Comparison of ENCODE assay signal across 23 cellular contexts in the genomic region with DNA sequence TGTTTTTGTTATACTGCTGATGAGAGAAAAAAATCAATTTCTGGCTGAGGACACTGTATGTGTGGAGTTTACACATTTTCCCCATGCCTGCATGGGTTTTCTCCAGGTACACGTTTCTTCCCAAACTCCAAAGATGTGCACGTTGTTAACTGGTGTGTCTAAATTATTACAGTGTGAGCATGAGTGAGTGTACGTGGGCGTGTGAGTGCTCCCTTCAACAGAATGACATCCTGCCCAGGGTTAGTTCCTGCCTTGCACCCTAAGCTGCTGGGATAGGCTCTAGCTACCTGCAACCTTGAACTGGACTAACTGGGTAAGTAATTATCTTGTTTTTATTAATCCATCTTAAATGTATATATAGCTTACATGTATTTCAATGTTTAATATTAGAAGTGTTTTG. TPM values are rescaled to one million over a fixed set of nuclear protein-coding genes. Genes with fewer than 3 reads are reported as not detected.
DNase-seq lines count a peak whose midpoint lies in the region; ATAC-seq and TF ChIP-seq lines count a peak whose summit lies in the region.
"Had no signal": no experiment of that assay in that cellular context is flagged by ENCODE, and none has a peak within 500 bp of the region (broad histone marks: within the 10 kb centered on the region; RNA-seq: fewer than 3 reads in every experiment).

No MANE protein-coding gene starts in this region.

- H3K27me3 ChIP-seq in DND-41 (ENCODE audit: insufficient read depth, low read length, poor library complexity) (no peaks in the 10 kb centered on the region), neuronal stem cell (ENCODE audit: control insufficient read depth in 3 of 3, insufficient read depth in 3 of 3, low read depth in 1 of 3, low read length in 3 of 3) (no peaks in the 10 kb centered on the region)
- H3K27me3 ChIP-seq: dorsolateral prefrontal cortex, ovary had no signal

- peaks cover 33% of the 10 kb centered on the region for H4K20me1 ChIP-seq in DND-41 (ENCODE audit: insufficient read depth, low read length)

- H3K27me3 Mint-ChIP-seq in activated CD8-positive, alpha-beta memory T cell treated with anti-CD3 and anti-CD28 coated beads, Interleukin-2, amount 10 ng/mL, durations not matched to agents 7 days and 5 days: no peaks in the 10 kb centered on the region
- no peaks in the 10 kb centered on the region for H3K27me3 Mint-ChIP-seq in activated T-helper 17 cell treated with anti-CD3 and anti-CD28 coated beads, Interleukin-2, amount 50 U/mL, for 72 hours
- H3K27me3 Mint-ChIP-seq in memory B cell: no peaks in the 10 kb centered on the region
- H3K27me3 Mint-ChIP-seq: stimulated activated memory B cell treated with anti-CD40 and anti-IgM and Interleukin-4, amounts not matched to agents 10 μg/mL and 1 μg/mL and 100 μg/mL, for 72 hours had no signal

- H3K9ac ChIP-seq in DND-41 (ENCODE audit: low read depth, low read length) (no peak overlapping the region), neuronal stem cell (ENCODE audit: low read depth, low read length, poor library complexity) (no peak overlapping the region)

- DNase-seq in activated CD8-positive, alpha-beta memory T cell treated with anti-CD3 and anti-CD28 coated beads, Interleukin-2, amount 50 U/mL, for 4 hours: peak; percentile 36
- DNase-seq in activated CD8-positive, alpha-beta memory T cell treated with anti-CD3 and anti-CD28 coated beads, Interleukin-2, amount 10 ng/mL, durations not matched to agents 7 days and 5 days: no peak
- DNase-seq in DND-41: no peak
- DNase-seq in memory B cell (ENCODE audit: low spot score in 2 of 2): no peak
- no peak for DNase-seq in neuronal stem cell (ENCODE audit: low spot score)
- DNase-seq: ACHN, amygdala, dorsolateral prefrontal cortex, foreskin melanocyte, GDM1, NCI-H2171, NCI-H526 treated with DMSO at 0.1 percent for 48 hours, ovary, right cardiac atrium had no signal

- H3K4me1 Mint-ChIP-seq in activated CD8-positive, alpha-beta memory T cell treated with anti-CD3 and anti-CD28 coated beads, Interleukin-2, amount 10 ng/mL, durations not matched to agents 7 days and 5 days: peaks cover 52% of the 10 kb centered on the region
- H3K4me1 Mint-ChIP-seq in activated T-helper 17 cell treated with anti-CD3 and anti-CD28 coated beads, Interleukin-2, amount 50 U/mL, for 72 hours: peaks cover 54% of the 10 kb centered on the region
- H3K4me1 Mint-ChIP-seq in memory B cell: peaks cover 52% of the 10 kb centered on the region

- no peak overlapping the region for H2BK12ac ChIP-seq in neuronal stem cell (ENCODE audit: low read length)

- H3K27ac ChIP-seq in DND-41 (ENCODE audit: low read length) (no peak overlapping the region), neuronal stem cell (replicated peaks; ENCODE audit: low read length) (no peak overlapping the region)
- H3K27ac ChIP-seq: C4-2B, dorsolateral prefrontal cortex, epithelial cell of prostate, HL-60, ovary, thoracic aorta had no signal

- H4K91ac ChIP-seq in neuronal stem cell (ENCODE audit: low read depth, low read length, poor library complexity): no peak overlapping the region

- no peak overlapping the region for H3K27ac Mint-ChIP-seq in activated CD8-positive, alpha-beta memory T cell treated with anti-CD3 and anti-CD28 coated beads, Interleukin-2, amount 10 ng/mL, durations not matched to agents 7 days and 5 days
- H3K27ac Mint-ChIP-seq in activated T-helper 17 cell treated with anti-CD3 and anti-CD28 coated beads, Interleukin-2, amount 50 U/mL, for 72 hours: no peak overlapping the region
- peak overlapping the region; percentile 55 for H3K27ac Mint-ChIP-seq in memory B cell
- H3K27ac Mint-ChIP-seq: stimulated activated memory B cell treated with anti-CD40 and anti-IgM and Interleukin-4, amounts not matched to agents 10 μg/mL and 1 μg/mL and 100 μg/mL, for 72 hours had no signal

- no peak overlapping the region for H2AFZ ChIP-seq in DND-41 (ENCODE audit: low read depth, low read length)
- no peak overlapping the region for H2AFZ ChIP-seq in neuronal stem cell (ENCODE audit: low read length)

- H2BK15ac ChIP-seq in neuronal stem cell (ENCODE audit: low read length): no peak overlapping the region

- H2BK5ac ChIP-seq in neuronal stem cell (ENCODE audit: low read length): no peak overlapping the region

- no CpG with 5 or more reads among the region's 4 CpGs for WGBS in neuronal stem cell (ENCODE audit: extremely low coverage in 2 of 2, insufficient read length in 2 of 2, insufficient replicate concordance in 1 of 2), 2 donors

- no peak overlapping the region for H2BK120ac ChIP-seq in neuronal stem cell (ENCODE audit: low read depth, low read length)

- H3K4me1 ChIP-seq in DND-41 (ENCODE audit: insufficient read depth, low read length) (peaks cover 39% of the 10 kb centered on the region), neuronal stem cell (ENCODE audit: control insufficient read depth in 2 of 2, insufficient read depth in 1 of 2, low read depth in 1 of 2, low read length in 2 of 2) (peaks cover 2 to 9% of the 10 kb centered on the region in 2 donors)

- ATAC-seq in activated CD8-positive, alpha-beta memory T cell treated with anti-CD3 and anti-CD28 coated beads, Interleukin-2, amount 10 ng/mL, durations not matched to agents 7 days and 5 days: no peak
- ATAC-seq in DND-41 (ENCODE audit: insufficient read depth, low read depth): no peak
- ATAC-seq in activated T-helper 17 cell treated with anti-CD3 and anti-CD28 coated beads, Interleukin-2, amount 50 U/mL, for 72 hours (replicated peaks): no peak
- ATAC-seq in memory B cell (ENCODE audit: low read depth): no peak
- ATAC-seq in HG02981 (IDR thresholded peaks at IDR 0.05; ENCODE audit: unreplicated experiment): no peak
- no peak for ATAC-seq in SK-N-SH treated with all-trans-retinoic acid at 6 μM for 48 hours
- ATAC-seq: right cardiac atrium; stimulated activated memory B cell treated with anti-CD40 and anti-IgM and Interleukin-4, amounts not matched to agents 10 μg/mL and 1 μg/mL and 100 μg/mL, for 72 hours had no signal

- TF ChIP-seq CTCF in DND-41 (IDR thresholded peaks at IDR 0.05; ENCODE audit: borderline replicate concordance, extremely low read depth, low read length, poor library complexity, severe bottlenecking): no peak

- H3K14ac ChIP-seq in neuronal stem cell (ENCODE audit: low read length): no peak overlapping the region

- CTCF ChIA-PET in activated CD8-positive, alpha-beta memory T cell treated with anti-CD3 and anti-CD28 coated beads, Interleukin-2, amount 10 ng/mL, durations not matched to agents 7 days and 5 days (lab: Charles Lee): no interaction called here

- no peaks in the 10 kb centered on the region for H3K79me1 ChIP-seq in neuronal stem cell (ENCODE audit: low read depth, low read length)

- no peak overlapping the region for H3K18ac ChIP-seq in neuronal stem cell (ENCODE audit: low read length)

- no peak overlapping the region for H3K4ac ChIP-seq in neuronal stem cell (ENCODE audit: low read length)

- peaks cover 69% of the 10 kb centered on the region for H3K36me3 ChIP-seq in DND-41 (ENCODE audit: insufficient read depth, low read length)
- peaks cover 0 to 65% of the 10 kb centered on the region in 2 donors for H3K36me3 ChIP-seq in neuronal stem cell (replicated peaks in 1 of 2; ENCODE audit: control insufficient read depth in 2 of 2, insufficient read depth in 2 of 2, low read length in 2 of 2)
- H3K36me3 ChIP-seq: ovary had no signal

- no peak overlapping the region for H4K8ac ChIP-seq in neuronal stem cell (ENCODE audit: low read depth, low read length)

- no peaks in the 10 kb centered on the region for H3K9me3 Mint-ChIP-seq in activated CD8-positive, alpha-beta memory T cell treated with anti-CD3 and anti-CD28 coated beads, Interleukin-2, amount 10 ng/mL, durations not matched to agents 7 days and 5 days (ENCODE audit: low read depth)
- H3K9me3 Mint-ChIP-seq in activated T-helper 17 cell treated with anti-CD3 and anti-CD28 coated beads, Interleukin-2, amount 50 U/mL, for 72 hours: no peaks in the 10 kb centered on the region
- no peaks in the 10 kb centered on the region for H3K9me3 Mint-ChIP-seq in memory B cell
- H3K9me3 Mint-ChIP-seq: stimulated activated memory B cell treated with anti-CD40 and anti-IgM and Interleukin-4, amounts not matched to agents 10 μg/mL and 1 μg/mL and 100 μg/mL, for 72 hours had no signal

- H3K9me3 ChIP-seq in DND-41 (ENCODE audit: insufficient read depth, low read length, severe bottlenecking) (peaks cover 2% of the 10 kb centered on the region), neuronal stem cell (replicated peaks in 1 of 2; ENCODE audit: control insufficient read depth in 2 of 2, insufficient read depth in 1 of 2, low read depth in 1 of 2, low read length in 2 of 2) (peaks cover 0 to 1% of the 10 kb centered on the region in 2 donors)
- H3K9me3 ChIP-seq: ovary, thoracic aorta had no signal

- H3K36me3 Mint-ChIP-seq in activated CD8-positive, alpha-beta memory T cell treated with anti-CD3 and anti-CD28 coated beads, Interleukin-2, amount 10 ng/mL, durations not matched to agents 7 days and 5 days: peaks cover 65% of the 10 kb centered on the region
- peaks cover 52% of the 10 kb centered on the region for H3K36me3 Mint-ChIP-seq in activated T-helper 17 cell treated with anti-CD3 and anti-CD28 coated beads, Interleukin-2, amount 50 U/mL, for 72 hours (ENCODE audit: low read depth)
- peaks cover 20% of the 10 kb centered on the region for H3K36me3 Mint-ChIP-seq in memory B cell

- peaks cover 100% of the 10 kb centered on the region for H3K79me2 ChIP-seq in DND-41 (ENCODE audit: insufficient read depth, low read length)

- no peak overlapping the region for H3K4me3 Mint-ChIP-seq in activated CD8-positive, alpha-beta memory T cell treated with anti-CD3 and anti-CD28 coated beads, Interleukin-2, amount 10 ng/mL, durations not matched to agents 7 days and 5 days
- peak overlapping the region; percentile 50 for H3K4me3 Mint-ChIP-seq in activated T-helper 17 cell treated with anti-CD3 and anti-CD28 coated beads, Interleukin-2, amount 50 U/mL, for 72 hours
- no peak overlapping the region for H3K4me3 Mint-ChIP-seq in memory B cell
- H3K4me3 Mint-ChIP-seq: stimulated activated memory B cell treated with anti-CD40 and anti-IgM and Interleukin-4, amounts not matched to agents 10 μg/mL and 1 μg/mL and 100 μg/mL, for 72 hours had no signal

- no peak overlapping the region for H2AK5ac ChIP-seq in neuronal stem cell (ENCODE audit: low read depth, low read length)

- no peak overlapping the region for H3K4me3 ChIP-seq in DND-41 (ENCODE audit: low read depth in 1 of 2, low read length in 2 of 2)
- H3K4me3 ChIP-seq in neuronal stem cell (ENCODE audit: low read length in 2 of 2): no peak overlapping the region
- H3K4me3 ChIP-seq: dorsolateral prefrontal cortex, lung, ovary, thoracic aorta had no signal

- H3K4me2 ChIP-seq in DND-41 (ENCODE audit: insufficient read depth, low read length) (peak overlapping the region; percentile 18; the same call in 1 of the 2 replicates), neuronal stem cell (ENCODE audit: insufficient read depth, low read length, poor library complexity, severe bottlenecking) (no peak overlapping the region)

- no peak overlapping the region for H3K23ac ChIP-seq in neuronal stem cell (ENCODE audit: low read depth, low read length, poor library complexity)

RNA-seq across cellular contexts. Expression of gene NPAT, which starts 5.5 kb away (rescaled TPM):
- total RNA-seq in activated CD8-positive, alpha-beta memory T cell treated with anti-CD3 and anti-CD28 coated beads, Interleukin-2, amount 10 ng/mL, durations not matched to agents 7 days and 5 days: 10 to 100 TPM; 30.2 to 38.7 TPM
- total RNA-seq in activated T-helper 17 cell treated with anti-CD3 and anti-CD28 coated beads, Interleukin-2, amount 50 U/mL, for 72 hours: 10 to 100 TPM; 34.0 to 44.5 TPM
- polyA plus RNA-seq in neuronal stem cell (2013, experiment 1 of 2): 9.8 TPM
- 10.2 TPM for polyA plus RNA-seq in neuronal stem cell (2013, experiment 2 of 2)

RNA-seq across cellular contexts. Expression of gene ATM, which starts 5.9 kb away (rescaled TPM):
- total RNA-seq in activated CD8-positive, alpha-beta memory T cell treated with anti-CD3 and anti-CD28 coated beads, Interleukin-2, amount 10 ng/mL, durations not matched to agents 7 days and 5 days: 100 to 1,000 TPM in 1 of 2 experiments, 10 to 100 TPM in 1; 84.3 to 113 TPM
- 10 to 100 TPM; 43.6 to 89.7 TPM for total RNA-seq in activated T-helper 17 cell treated with anti-CD3 and anti-CD28 coated beads, Interleukin-2, amount 50 U/mL, for 72 hours
- 23.7 TPM for polyA plus RNA-seq in neuronal stem cell (2013, experiment 1 of 2)
- polyA plus RNA-seq in neuronal stem cell (2013, experiment 2 of 2): 24.4 TPM
